11 cellular contexts compared by ENCODE assay signal in the genomic region with DNA sequence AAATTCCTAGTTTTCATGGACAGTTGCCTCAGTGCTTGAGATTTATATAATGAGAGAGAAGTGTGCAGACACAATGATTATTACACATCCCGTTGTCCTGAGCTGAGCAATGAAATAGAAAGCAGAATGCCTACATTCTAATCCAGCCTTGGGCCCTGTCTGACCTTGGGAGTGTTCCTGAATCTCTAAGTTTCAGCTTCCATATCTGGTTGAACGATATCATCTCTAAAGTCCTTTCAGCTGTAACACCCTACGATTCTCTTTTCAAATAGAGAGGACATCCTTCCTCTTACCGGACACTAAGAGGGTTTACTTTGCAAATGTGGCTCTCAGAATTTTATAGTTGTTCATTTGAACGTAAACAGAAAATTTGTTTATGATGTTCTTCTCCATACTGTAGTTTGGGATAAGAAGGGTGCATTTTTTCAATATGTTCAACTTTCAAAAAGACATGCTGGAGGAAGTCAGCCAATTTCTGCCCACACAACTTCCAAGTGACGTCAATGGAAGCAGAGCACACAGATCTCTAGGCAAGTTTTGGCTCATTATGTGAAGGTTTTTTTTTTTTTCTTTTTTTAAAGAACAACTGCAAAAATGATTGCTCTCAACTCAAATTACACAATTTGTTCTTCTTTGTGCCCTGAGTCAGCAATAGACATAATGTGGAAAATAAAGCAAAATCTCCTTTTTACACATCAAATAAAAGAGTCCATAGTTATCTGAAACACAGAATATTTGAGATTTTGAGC. TPM values are rescaled to one million over a fixed set of nuclear protein-coding genes. Genes with fewer than 3 reads are reported as not detected.
DNase-seq lines count a peak whose midpoint lies in the region; ATAC-seq and TF ChIP-seq lines count a peak whose summit lies in the region.
"Had no signal": no experiment of that assay in that cellular context is flagged by ENCODE, and none has a peak within 500 bp of the region (broad histone marks: within the 10 kb centered on the region; RNA-seq: fewer than 3 reads in every experiment).

No MANE protein-coding gene starts in this region.

- no peak for TF ChIP-seq CTCF in CD4-positive, alpha-beta T cell (IDR thresholded peaks at IDR 0.05)

- no peak overlapping the region for H3K27ac ChIP-seq in CD4-positive, alpha-beta T cell (ENCODE audit: low read depth, low read length)

- H3K36me3 Mint-ChIP-seq in CD4-positive, alpha-beta T cell (ENCODE audit: low read depth): no peaks in the 10 kb centered on the region
- H3K36me3 Mint-ChIP-seq in activated naive CD8-positive, alpha-beta T cell treated with anti-CD3 and anti-CD28 coated beads, Interleukin-2, amount 10 ng/mL, durations not matched to agents 7 days and 5 days: peaks cover 2% of the 10 kb centered on the region
- H3K36me3 Mint-ChIP-seq: memory B cell had no signal

- DNase-seq in CD4-positive, alpha-beta T cell: peak in 1 of 10 experiments; percentile 44
- no peak for DNase-seq in activated naive CD8-positive, alpha-beta T cell treated with anti-CD3 and anti-CD28 coated beads, Interleukin-2, amount 10 ng/mL, durations not matched to agents 7 days and 5 days
- DNase-seq in head of caudate nucleus: peak in 37 of 42 donors; percentile 20 to 82 (median 55)
- peak; percentile 84 for DNase-seq in putamen (ENCODE audit: low spot score)
- no peak for DNase-seq in GM19238 (ENCODE audit: insufficient read length, low spot score)
- DNase-seq in NCI-H2107 treated with DMSO at 0.1 percent for 48 hours (lab: John Stamatoyannopoulos, UW; ENCODE audit: unreplicated experiment): no peak
- DNase-seq: NCI-H2081 treated with DMSO at 0.1 percent for 48 hours had no signal

- no peaks in the 10 kb centered on the region for H3K9me3 ChIP-seq in CD4-positive, alpha-beta T cell (ENCODE audit: control insufficient read depth, low read length)

- peak; percentile 85 for ATAC-seq in CD4-positive, alpha-beta T cell (ENCODE audit: poor library complexity)
- ATAC-seq in activated naive CD8-positive, alpha-beta T cell treated with anti-CD3 and anti-CD28 coated beads, Interleukin-2, amount 10 ng/mL, durations not matched to agents 7 days and 5 days (ENCODE audit: low read depth): no peak
- ATAC-seq in HG03520 (IDR thresholded peaks at IDR 0.05; ENCODE audit: unreplicated experiment) (no peak), GM18868 (IDR thresholded peaks at IDR 0.05; ENCODE audit: unreplicated experiment) (no peak)

- intact Hi-C loops in CD4-positive, alpha-beta T cell (cut with DNase I, micrococcal nuclease): loop anchor here (1.0 to 10.0 kb wide), 2 partner anchors 22 to 397 kb away; no protein-coding TSS in a partner anchor
- intact Hi-C loops in head of caudate nucleus (cut with DNase I): no loop called here

- CTCF ChIA-PET in CD4-positive, alpha-beta T cell (lab: Charles Lee): interaction anchor here (1.1 to 1.2 kb wide), 2 partner anchors 8 to 16 kb away, joined by 3 to 4 read pairs; no protein-coding TSS in a partner anchor

- no peaks in the 10 kb centered on the region for H3K9me3 Mint-ChIP-seq in CD4-positive, alpha-beta T cell
- no peaks in the 10 kb centered on the region for H3K9me3 Mint-ChIP-seq in activated naive CD8-positive, alpha-beta T cell treated with anti-CD3 and anti-CD28 coated beads, Interleukin-2, amount 10 ng/mL, durations not matched to agents 7 days and 5 days
- H3K9me3 Mint-ChIP-seq: central memory CD8-positive, alpha-beta T cell had no signal

- no peaks in the 10 kb centered on the region for H3K27me3 ChIP-seq in CD4-positive, alpha-beta T cell (ENCODE audit: control insufficient read depth, insufficient read depth, low read length)

- peaks cover 31% of the 10 kb centered on the region for H3K4me1 Mint-ChIP-seq in CD4-positive, alpha-beta T cell (ENCODE audit: low read depth)
- H3K4me1 Mint-ChIP-seq in activated naive CD8-positive, alpha-beta T cell treated with anti-CD3 and anti-CD28 coated beads, Interleukin-2, amount 10 ng/mL, durations not matched to agents 7 days and 5 days: peaks cover 2% of the 10 kb centered on the region
- H3K4me1 Mint-ChIP-seq: central memory CD8-positive, alpha-beta T cell had no signal

- H3K27ac Mint-ChIP-seq in CD4-positive, alpha-beta T cell: peak overlapping the region; percentile 35
- H3K27ac Mint-ChIP-seq in activated naive CD8-positive, alpha-beta T cell treated with anti-CD3 and anti-CD28 coated beads, Interleukin-2, amount 10 ng/mL, durations not matched to agents 7 days and 5 days: no peak overlapping the region
- H3K27ac Mint-ChIP-seq: memory B cell had no signal

- POLR2A ChIA-PET in CD4-positive, alpha-beta T cell (lab: Charles Lee): interaction anchor here (0.9 to 1.5 kb wide), 3 partner anchors 21 to 388 kb away, joined by 4 to 5 read pairs (median 5); a partner anchor contains a TSS
- POLR2A ChIA-PET in activated naive CD8-positive, alpha-beta T cell treated with anti-CD3 and anti-CD28 coated beads, Interleukin-2, amount 10 ng/mL, durations not matched to agents 7 days and 5 days (lab: Charles Lee): no interaction called here

- H3K27me3 Mint-ChIP-seq in CD4-positive, alpha-beta T cell: no peaks in the 10 kb centered on the region
- H3K27me3 Mint-ChIP-seq in activated naive CD8-positive, alpha-beta T cell treated with anti-CD3 and anti-CD28 coated beads, Interleukin-2, amount 10 ng/mL, durations not matched to agents 7 days and 5 days: no peaks in the 10 kb centered on the region
- H3K27me3 Mint-ChIP-seq: central memory CD8-positive, alpha-beta T cell; memory B cell had no signal

- no peak overlapping the region for H3K4me3 Mint-ChIP-seq in CD4-positive, alpha-beta T cell
- peak overlapping the region; percentile 15 for H3K4me3 Mint-ChIP-seq in activated naive CD8-positive, alpha-beta T cell treated with anti-CD3 and anti-CD28 coated beads, Interleukin-2, amount 10 ng/mL, durations not matched to agents 7 days and 5 days
- H3K4me3 Mint-ChIP-seq: central memory CD8-positive, alpha-beta T cell; memory B cell had no signal

RNA-seq across cellular contexts. Expression of a gene that starts 50.4 kb away (rescaled TPM):
- under 1 TPM; 0.25 to 0.34 TPM for total RNA-seq in CD4-positive, alpha-beta T cell
- total RNA-seq in activated naive CD8-positive, alpha-beta T cell treated with anti-CD3 and anti-CD28 coated beads, Interleukin-2, amount 10 ng/mL, durations not matched to agents 7 days and 5 days: under 1 TPM; 0.14 to 0.42 TPM

Comparison
In these comparisons a context has a peak if more than half of its experiments do, and no peak if none do; other contexts are left out.
1. DNase-seq: peak in head of caudate nucleus (37 of 42) and putamen (single experiment); none in activated naive CD8-positive, alpha-beta T cell treated with anti-CD3 and anti-CD28 coated beads, Interleukin-2, amount 10 ng/mL, durations not matched to agents 7 days and 5 days (single experiment), GM19238 (single experiment) and NCI-H2107 treated with DMSO at 0.1 percent for 48 hours (single experiment).